8 cellular contexts compared by ENCODE assay signal in genomic region chr6:27830212-27830664, GRCh38.
DNase-seq lines count a peak whose midpoint lies in the region; ATAC-seq and TF ChIP-seq lines count a peak whose summit lies in the region.

No MANE protein-coding gene starts in this region.

- peaks cover 45% of the 10 kb centered on the region for H3K4me1 ChIP-seq in BLaER1

- intact Hi-C loops in natural killer cell (cut with micrococcal nuclease): loop anchor here (10.0 kb wide), 4 partner anchors 1065 to 1805 kb away; a partner anchor contains a TSS

- H3K27ac ChIP-seq in BLaER1: peak overlapping the region; percentile 92

- peaks cover 7% of the 10 kb centered on the region for H3K9me3 ChIP-seq in BLaER1

- H3K27me3 ChIP-seq in BLaER1: no peaks in the 10 kb centered on the region

- peak overlapping the region; percentile 68 for H3K4me2 ChIP-seq in BLaER1

- H3K4me1 Mint-ChIP-seq in chondrocyte (ENCODE audit: low read depth): peaks cover 34% of the 10 kb centered on the region
- H3K4me1 Mint-ChIP-seq in natural killer cell: peaks cover 33 to 34% of the 10 kb centered on the region in 2 donors

- ATAC-seq in natural killer cell (no peak), GM18909 (IDR thresholded peaks at IDR 0.05; ENCODE audit: poor library complexity, unreplicated experiment) (no peak), GM19463 (IDR thresholded peaks at IDR 0.05; ENCODE audit: unreplicated experiment) (no peak), HG03442 (IDR thresholded peaks at IDR 0.05; ENCODE audit: unreplicated experiment) (no peak)

- H3K4me3 Mint-ChIP-seq in chondrocyte (ENCODE audit: unreplicated experiment) (peak overlapping the region; percentile 86), natural killer cell (peak overlapping the region; percentile 88)

- H3K27me3 Mint-ChIP-seq in chondrocyte (ENCODE audit: low read depth): no peaks in the 10 kb centered on the region
- H3K27me3 Mint-ChIP-seq in natural killer cell (ENCODE audit: low read depth in 2 of 2): no peaks in the 10 kb centered on the region

- H3K9me3 Mint-ChIP-seq in chondrocyte (ENCODE audit: low read depth) (no peaks in the 10 kb centered on the region), natural killer cell (no peaks in the 10 kb centered on the region)

- peaks cover 15% of the 10 kb centered on the region; the same call in 1 of the 2 replicates for H3K36me3 ChIP-seq in BLaER1

- H3K36me3 Mint-ChIP-seq in chondrocyte (ENCODE audit: low read depth) (peaks cover 6% of the 10 kb centered on the region), natural killer cell (no peaks in the 10 kb centered on the region)

- peak overlapping the region; percentile 77 for H3K4me3 ChIP-seq in BLaER1

- H4K20me1 ChIP-seq in BLaER1: 0 out of 2 replicates have a peak, but pooled peaks cover 9% of the 10 kb centered on the region

- DNase-seq in NAMALWA (ENCODE audit: low spot score): peak; percentile 79
- DNase-seq in chondrocyte (ENCODE audit: low spot score): no peak
- no peak for DNase-seq in natural killer cell
- DNase-seq in NCI-H1694 (lab: John Stamatoyannopoulos, UW): no peak

- H3K9ac ChIP-seq in BLaER1: peak overlapping the region; percentile 96

- TF ChIP-seq CTCF in chondrocyte (IDR thresholded peaks at IDR 0.05) (no peak), natural killer cell (IDR thresholded peaks at IDR 0.05) (no peak)

- H3K27ac Mint-ChIP-seq in chondrocyte (ENCODE audit: unreplicated experiment) (peak overlapping the region; percentile 97), natural killer cell (peak overlapping the region; percentile 95)
